In genomic region chr11:94568717-94569116, GRCh38 we compare ENCODE assay signal across 41 cellular contexts. TPM values are rescaled to one million over a fixed set of nuclear protein-coding genes. Genes with fewer than 3 reads are reported as not detected.
"Had no signal": no experiment of that assay in that cellular context is flagged by ENCODE, and none has a peak within 500 bp of the region (broad histone marks: within the 10 kb centered on the region; RNA-seq: fewer than 3 reads in every experiment).

No MANE protein-coding gene starts in this region.

- H3K36me3 ChIP-seq: MG63 had no signal

- H3K4me3 ChIP-seq: MG63 had no signal

- H3K9ac ChIP-seq: KMS-11 had no signal

- H3K4me2 ChIP-seq: KMS-11 had no signal

- H3K9me3 ChIP-seq: MG63 had no signal

- DNase-seq: Karpas-422, Kasumi-1, MG63, MM.1S, MV-4-11, NCI-H1048, NCI-H1092, NCI-H1092 treated with DMSO at 0.1 percent for 48 hours, NCI-H1105, NCI-H1105 treated with DMSO at 0.1 percent for 48 hours, NCI-H1417, NCI-H1417 treated with DMSO at 0.1 percent for 48 hours, NCI-H1436, NCI-H1436 treated with DMSO at 0.1 percent for 48 hours, NCI-H146, NCI-H1694, NCI-H1694 treated with DMSO at 0.1 percent for 48 hours, NCI-H187, NCI-H187 treated with DMSO at 0.1 percent for 48 hours, NCI-H1930, NCI-H2029, NCI-H2029 treated with DMSO at 0.1 percent for 48 hours, NCI-H2081, NCI-H2081 treated with DMSO at 0.1 percent for 48 hours, NCI-H2107, NCI-H2171, NCI-H2171 treated with DMSO at 0.1 percent for 48 hours, NCI-H2227 treated with DMSO at 0.1 percent for 48 hours, NCI-H226, NCI-H345, NCI-H446, NCI-H446 treated with DMSO at 0.1 percent for 48 hours, NCI-H510A, NCI-H510A treated with DMSO at 0.1 percent for 48 hours, NCI-H524, NCI-H524 treated with DMSO at 0.1 percent for 48 hours had no signal

- H3K27ac ChIP-seq: KMS-11 had no signal

- H3K27me3 ChIP-seq: MG63 had no signal

RNA-seq across cellular contexts. Expression of gene PIWIL4, which starts 1.5 kb away (rescaled TPM):
- total RNA-seq: MCF 10A had no signal

RNA-seq across cellular contexts. Expression of gene C11orf97, which starts 56.5 kb away (rescaled TPM):
- total RNA-seq: LHCN-M2, M059J, MCF 10A, NCI-H460 had no signal
